20 cellular contexts compared by ENCODE assay signal in genomic region chr15:71686221-71687050, GRCh38.
DNase-seq lines count a peak whose midpoint lies in the region; ATAC-seq, FAIRE-seq and TF ChIP-seq lines count a peak whose summit lies in the region.
"Had no signal": no experiment of that assay in that cellular context is flagged by ENCODE, and none has a peak within 500 bp of the region (broad histone marks: within the 10 kb centered on the region; RNA-seq: fewer than 3 reads in every experiment).

No MANE protein-coding gene starts in this region.

- in situ Hi-C loops in HepG2 (cut with HindIII; ENCODE audit: extremely low pct_ligation_motif_present, low pct_unique_long_range_greater_than_20kb), result no loop called here
- in situ Hi-C loops in SK-MEL-5 (cut with HindIII; ENCODE audit: low pct_unique_long_range_greater_than_20kb, low sequenced_read_pairs), result no loop called here

- CTCF ChIA-PET in HepG2 (lab: Yijun Ruan, JAX; ENCODE audit: low intra/inter-chr PET ratio, low total read pairs), result no interaction called here
- CTCF ChIA-PET in activated CD8-positive, alpha-beta memory T cell treated with anti-CD3 and anti-CD28 coated beads, Interleukin-2, amount 10 ng/mL, durations not matched to agents 7 days and 5 days (lab: Charles Lee), result no interaction called here

- no peaks in the 10 kb centered on the region for H3K36me3 Mint-ChIP-seq in activated CD8-positive, alpha-beta memory T cell treated with anti-CD3 and anti-CD28 coated beads, Interleukin-2, amount 10 ng/mL, durations not matched to agents 7 days and 5 days
- H3K36me3 Mint-ChIP-seq: CD14-positive monocyte had no signal

- no peaks in the 10 kb centered on the region for H4K20me1 ChIP-seq in HepG2 (ENCODE audit: insufficient read depth, low read length)

- H3K4me1 Mint-ChIP-seq in activated CD8-positive, alpha-beta memory T cell treated with anti-CD3 and anti-CD28 coated beads, Interleukin-2, amount 10 ng/mL, durations not matched to agents 7 days and 5 days, result peaks cover 3% of the 10 kb centered on the region
- H3K4me1 Mint-ChIP-seq: B cell, CD14-positive monocyte had no signal

- H3K36me3 ChIP-seq in HepG2 (replicated peaks in 1 of 2; ENCODE audit: control insufficient read depth in 1 of 2, insufficient read depth in 2 of 2, low read length in 2 of 2) (no peaks in the 10 kb centered on the region), right lobe of liver (no peaks in the 10 kb centered on the region)
- H3K36me3 ChIP-seq: Peyer's patch, SJSA1 had no signal

- no peak for FAIRE-seq in HepG2 (lab: Jason Lieb, UNC)
- FAIRE-seq: A549 had no signal

- H3K4me3 Mint-ChIP-seq in activated CD8-positive, alpha-beta memory T cell treated with anti-CD3 and anti-CD28 coated beads, Interleukin-2, amount 10 ng/mL, durations not matched to agents 7 days and 5 days, result no peak overlapping the region
- H3K4me3 Mint-ChIP-seq: B cell had no signal

- WGBS in HepG2 (ENCODE audit: low lambda C conversion rate), result 47% methylated on average over 4 of the region's 4 CpGs
- 74% methylated on average over 3 of the region's 4 CpGs for WGBS in right lobe of liver (ENCODE audit: insufficient coverage, low coverage, low lambda C conversion rate, missing lambda C conversion rate)

- POLR2A ChIA-PET in HepG2 (lab: Yijun Ruan, JAX), result no interaction called here

- BruUV-seq in HepG2 (replicated peaks; lab: Mats Ljungman, UMichigan), result no TSS peak

- peaks cover 53% of the 10 kb centered on the region for H3K27me3 Mint-ChIP-seq in activated CD8-positive, alpha-beta memory T cell treated with anti-CD3 and anti-CD28 coated beads, Interleukin-2, amount 10 ng/mL, durations not matched to agents 7 days and 5 days

- no peak overlapping the region for H3K9ac ChIP-seq in HepG2 (ENCODE audit: insufficient read depth, low read depth, low read length)

- H3K9me3 ChIP-seq in HepG2 (ENCODE audit: low read length) (no peaks in the 10 kb centered on the region), right lobe of liver (no peaks in the 10 kb centered on the region)
- H3K9me3 ChIP-seq: A549, Peyer's patch had no signal

- ATAC-seq in HepG2 (no peak), right lobe of liver (no peak), GM18873 (IDR thresholded peaks at IDR 0.05; ENCODE audit: low FRiP score, unreplicated experiment) (no peak)
- ATAC-seq in activated CD4-positive, CD25-positive, alpha-beta regulatory T cell treated with anti-CD3 and anti-CD28 coated beads, Interleukin-2, amount 50 U/mL, for 24 hours, result no peak
- no peak for ATAC-seq in activated CD8-positive, alpha-beta memory T cell treated with anti-CD3 and anti-CD28 coated beads, Interleukin-2, amount 10 ng/mL, durations not matched to agents 7 days and 5 days
- ATAC-seq: A549 had no signal

- no peak overlapping the region for H3K27ac ChIP-seq in HepG2 (ENCODE audit: extremely low read length, insufficient read depth, low read length)
- H3K27ac ChIP-seq in right lobe of liver, result no peak overlapping the region
- H3K27ac ChIP-seq: A549, Peyer's patch, SJSA1 had no signal

- no peak overlapping the region for H2AFZ ChIP-seq in HepG2 (ENCODE audit: low read length)

- TF ChIP-seq CTCF in HepG2 (CRISPR knock-in tag; IDR thresholded peaks at IDR 0.05), result no peak
- TF ChIP-seq CTCF in right lobe of liver (IDR thresholded peaks at IDR 0.05), result no peak

- no peak overlapping the region for H3K27ac Mint-ChIP-seq in activated CD8-positive, alpha-beta memory T cell treated with anti-CD3 and anti-CD28 coated beads, Interleukin-2, amount 10 ng/mL, durations not matched to agents 7 days and 5 days
- H3K27ac Mint-ChIP-seq: B cell, CD14-positive monocyte had no signal

- TF ChIP-seq RAD21 in HepG2 (CRISPR knock-in tag; IDR thresholded peaks at IDR 0.05), result no peak

- no peaks in the 10 kb centered on the region for H3K9me3 Mint-ChIP-seq in activated CD8-positive, alpha-beta memory T cell treated with anti-CD3 and anti-CD28 coated beads, Interleukin-2, amount 10 ng/mL, durations not matched to agents 7 days and 5 days (ENCODE audit: low read depth)

- no peak overlapping the region for H3K4me2 ChIP-seq in HepG2 (ENCODE audit: low read depth, low read length)
- H3K4me2 ChIP-seq: A549 had no signal

- TF ChIP-seq EP300 in HepG2 (IDR thresholded peaks at IDR 0.05; ENCODE audit: low read depth in 2 of 2, low read length in 2 of 2), result no peak
- TF ChIP-seq EP300 in HepG2 (CRISPR knock-in tag; IDR thresholded peaks at IDR 0.05; ENCODE audit: borderline replicate concordance), result no peak

- no peak overlapping the region for H3K4me3 ChIP-seq in HepG2 (replicated peaks in 1 of 3; ENCODE audit: insufficient read depth in 1 of 3, low read depth in 2 of 3, low read length in 3 of 3)
- H3K4me3 ChIP-seq in right lobe of liver, result no peak overlapping the region
- H3K4me3 ChIP-seq: A549, Peyer's patch, SJSA1 had no signal

- intact Hi-C loops in HepG2 (cut with micrococcal nuclease; ENCODE audit: unreplicated experiment), result no loop called here
- intact Hi-C loops in right lobe of liver (cut with DNase I), result no loop called here

- DNase-seq in HepG2 (ENCODE audit: low spot score), result no peak
- DNase-seq in right lobe of liver, result no peak
- peak; percentile 5 for DNase-seq in SK-MEL-5 (ENCODE audit: low read depth, low spot score)
- DNase-seq in foreskin melanocyte, result peak; percentile 33
- no peak for DNase-seq in activated CD8-positive, alpha-beta memory T cell treated with anti-CD3 and anti-CD28 coated beads, Interleukin-2, amount 10 ng/mL, durations not matched to agents 7 days and 5 days
- DNase-seq: DMS79 treated with DMSO at 0.1 percent for 48 hours, H7, NCI-H1694, NCI-H2081 treated with DMSO at 0.1 percent for 48 hours, NCI-H2227 treated with DMSO at 0.1 percent for 48 hours, NCI-H510A treated with DMSO at 0.1 percent for 48 hours, NCI-H774, Peyer's patch, SW 1271 had no signal

- no peaks in the 10 kb centered on the region; the same call in 1 of the 2 replicates for H3K4me1 ChIP-seq in HepG2 (ENCODE audit: insufficient read depth, low read length)
- peaks cover 0 to 5% (median 0%) of the 10 kb centered on the region in 4 donors for H3K4me1 ChIP-seq in right lobe of liver
- H3K4me1 ChIP-seq: Peyer's patch had no signal

- TF ChIP-seq POLR2A in HepG2 (IDR thresholded peaks at IDR 0.05; ENCODE audit: insufficient read depth in 1 of 2, low read depth in 2 of 2, low read length in 2 of 2) (no peak), right lobe of liver (IDR thresholded peaks at IDR 0.05) (no peak)

- H3K27me3 ChIP-seq in HepG2 (ENCODE audit: control insufficient read depth in 1 of 2, insufficient read depth in 2 of 2, low read length in 2 of 2), result peaks cover 2 to 8% of the 10 kb centered on the region in 2 experiments; a peak in 4 of 5 replicates
- H3K27me3 ChIP-seq in right lobe of liver, result no peaks in the 10 kb centered on the region
- H3K27me3 ChIP-seq: Peyer's patch, SJSA1 had no signal

- H3K79me2 ChIP-seq in HepG2 (ENCODE audit: insufficient read depth, low read length), result no peaks in the 10 kb centered on the region

Comparison
In these comparisons a context has a peak if more than half of its experiments do, and no peak if none do; other contexts are left out.
1. DNase-seq: peak in SK-MEL-5 (single experiment) and foreskin melanocyte (single experiment); none in HepG2 (single experiment), right lobe of liver (0 of 3) and activated CD8-positive, alpha-beta memory T cell treated with anti-CD3 and anti-CD28 coated beads, Interleukin-2, amount 10 ng/mL, durations not matched to agents 7 days and 5 days (single experiment).